In genomic region chr20:24987244-24987643, GRCh38 we compare ENCODE assay signal across 15 cellular contexts. TPM values are rescaled to one million over a fixed set of nuclear protein-coding genes. Genes with fewer than 3 reads are reported as not detected.
DNase-seq lines count a peak whose midpoint lies in the region; ATAC-seq and TF ChIP-seq lines count a peak whose summit lies in the region.
"Had no signal": no experiment of that assay in that cellular context is flagged by ENCODE, and none has a peak within 500 bp of the region (broad histone marks: within the 10 kb centered on the region; RNA-seq: fewer than 3 reads in every experiment).

No MANE protein-coding gene starts in this region.

- no peaks in the 10 kb centered on the region for H3K27me3 ChIP-seq in BLaER1 treated with 17β-estradiol and CSF1 and Interleukin-3, amounts not matched to agents 10 nM and 100 nM
- no peaks in the 10 kb centered on the region for H3K27me3 ChIP-seq in left lung
- no peaks in the 10 kb centered on the region for H3K27me3 ChIP-seq in Karpas-422 (ENCODE audit: low read length)
- H3K27me3 ChIP-seq: adrenal gland, colonic mucosa, testis had no signal

- no peaks in the 10 kb centered on the region for H3K9me2 ChIP-seq in Karpas-422 (replicated peaks; ENCODE audit: insufficient read depth, low read length)

- H3K9me3 ChIP-seq in BLaER1 treated with 17β-estradiol and CSF1 and Interleukin-3, amounts not matched to agents 10 nM and 100 nM (replicated peaks in 1 of 11): no peaks in the 10 kb centered on the region
- no peaks in the 10 kb centered on the region for H3K9me3 ChIP-seq in left lung
- no peaks in the 10 kb centered on the region for H3K9me3 ChIP-seq in Karpas-422 (ENCODE audit: low read length)
- H3K9me3 ChIP-seq: adrenal gland, colonic mucosa, mucosa of descending colon, testis had no signal

- H3K4me3 ChIP-seq in BLaER1 treated with 17β-estradiol and CSF1 and Interleukin-3, amounts not matched to agents 10 nM and 100 nM: no peak overlapping the region
- H3K4me3 ChIP-seq in left lung (no peak overlapping the region), Karpas-422 (ENCODE audit: low read length) (no peak overlapping the region)
- H3K4me3 ChIP-seq: adrenal gland, colonic mucosa, mucosa of descending colon, testis had no signal

- peaks cover 67 to 78% (median 73%) of the 10 kb centered on the region in 10 experiments for H3K4me1 ChIP-seq in BLaER1 treated with 17β-estradiol and CSF1 and Interleukin-3, amounts not matched to agents 10 nM and 100 nM
- H3K4me1 ChIP-seq in left lung: peaks cover 11 to 93% of the 10 kb centered on the region in 2 donors
- H3K4me1 ChIP-seq in Karpas-422 (ENCODE audit: low read length): peaks cover 34% of the 10 kb centered on the region
- H3K4me1 ChIP-seq: colonic mucosa had no signal

- H3K27ac ChIP-seq in BLaER1 treated with 17β-estradiol and CSF1 and Interleukin-3, amounts not matched to agents 10 nM and 100 nM: no peak overlapping the region
- peak overlapping the region in 1 of 2 donors; percentile 96 for H3K27ac ChIP-seq in left lung
- H3K27ac ChIP-seq in Karpas-422 (ENCODE audit: low read length): no peak overlapping the region
- H3K27ac ChIP-seq: adrenal gland, colonic mucosa, KMS-11, testis had no signal

- H3K4me3 Mint-ChIP-seq in activated T-cell treated with anti-CD3 and anti-CD28 coated beads, Interleukin-2, amount 50 U/mL, for 72 hours: peak overlapping the region in 1 of 2 donors; percentile 8
- H3K4me3 Mint-ChIP-seq: activated CD4-positive, alpha-beta T cell treated with anti-CD3 and anti-CD28 coated beads, Interleukin-2, amount 10 ng/mL, durations not matched to agents 7 days and 5 days had no signal

- peaks cover 16 to 33% (median 19%) of the 10 kb centered on the region in 11 experiments; a peak in 21 of 22 replicates for H3K36me3 ChIP-seq in BLaER1 treated with 17β-estradiol and CSF1 and Interleukin-3, amounts not matched to agents 10 nM and 100 nM
- H3K36me3 ChIP-seq in left lung: peaks cover 0 to 10% of the 10 kb centered on the region in 2 donors
- H3K36me3 ChIP-seq in Karpas-422 (ENCODE audit: insufficient read depth, low read length): peaks cover 23% of the 10 kb centered on the region
- H3K36me3 ChIP-seq: colonic mucosa had no signal

- no peaks in the 10 kb centered on the region for H3K27me3 Mint-ChIP-seq in activated T-cell treated with anti-CD3 and anti-CD28 coated beads, Interleukin-2, amount 50 U/mL, for 72 hours (ENCODE audit: low read depth)
- H3K27me3 Mint-ChIP-seq: activated CD4-positive, alpha-beta T cell treated with anti-CD3 and anti-CD28 coated beads, Interleukin-2, amount 10 ng/mL, durations not matched to agents 7 days and 5 days had no signal

- peaks cover 100% of the 10 kb centered on the region for H3K79me2 ChIP-seq in Karpas-422 (ENCODE audit: low read length)

- DNase-seq in AML-193 (lab: John Stamatoyannopoulos, UW): peak; percentile 5 to 12
- peak; percentile 39 to 43 for DNase-seq in activated T-cell treated with anti-CD3 and anti-CD28 coated beads, Interleukin-2, amount 50 U/mL, for 72 hours
- DNase-seq in left lung: no peak
- DNase-seq in C1 segment of cervical spinal cord (lab: John Stamatoyannopoulos, UW): no peak
- no peak for DNase-seq in Karpas-422
- no peak for DNase-seq in pons (ENCODE audit: low spot score)
- DNase-seq: activated CD4-positive, alpha-beta T cell treated with anti-CD3 and anti-CD28 coated beads, Interleukin-2, amount 10 ng/mL, durations not matched to agents 7 days and 5 days; mucosa of descending colon; SW 1271; testis had no signal

- no peak overlapping the region for H3K9ac ChIP-seq in BLaER1 treated with 17β-estradiol and CSF1 and Interleukin-3, amounts not matched to agents 10 nM and 100 nM
- H3K9ac ChIP-seq in Karpas-422 (ENCODE audit: low read length): no peak overlapping the region
- H3K9ac ChIP-seq: KMS-11 had no signal

- H3K4me2 ChIP-seq in BLaER1 treated with 17β-estradiol and CSF1 and Interleukin-3, amounts not matched to agents 10 nM and 100 nM: peak overlapping the region in 7 of 11 experiments; percentile 90 to 95 (median 94); a peak in 9 of 22 replicates
- H3K4me2 ChIP-seq in Karpas-422 (ENCODE audit: low read depth, low read length, poor library complexity, severe bottlenecking): no peak overlapping the region
- H3K4me2 ChIP-seq: KMS-11 had no signal

- peaks cover 8 to 23% of the 10 kb centered on the region in 2 donors for H3K36me3 Mint-ChIP-seq in activated T-cell treated with anti-CD3 and anti-CD28 coated beads, Interleukin-2, amount 50 U/mL, for 72 hours (ENCODE audit: insufficient read depth in 2 of 2)

- no peaks in the 10 kb centered on the region for H3K9me3 Mint-ChIP-seq in activated T-cell treated with anti-CD3 and anti-CD28 coated beads, Interleukin-2, amount 50 U/mL, for 72 hours
- H3K9me3 Mint-ChIP-seq: activated CD4-positive, alpha-beta T cell treated with anti-CD3 and anti-CD28 coated beads, Interleukin-2, amount 10 ng/mL, durations not matched to agents 7 days and 5 days had no signal

- peak; percentile 72 to 77 for ATAC-seq in activated T-cell treated with anti-CD3 and anti-CD28 coated beads, Interleukin-2, amount 50 U/mL, for 72 hours (replicated peaks in 1 of 2)
- peak; percentile 4 for ATAC-seq in left lung
- ATAC-seq: mucosa of descending colon had no signal

- peaks cover 22 to 87% (median 56%) of the 10 kb centered on the region in 11 experiments; a peak in 18 of 22 replicates for H4K20me1 ChIP-seq in BLaER1 treated with 17β-estradiol and CSF1 and Interleukin-3, amounts not matched to agents 10 nM and 100 nM
- H4K20me1 ChIP-seq in Karpas-422 (ENCODE audit: insufficient read depth, low read depth, low read length): peaks cover 6% of the 10 kb centered on the region

- H3K4me1 Mint-ChIP-seq in activated T-cell treated with anti-CD3 and anti-CD28 coated beads, Interleukin-2, amount 50 U/mL, for 72 hours (ENCODE audit: low read depth): peaks cover 77% of the 10 kb centered on the region

- no peak overlapping the region for H2AFZ ChIP-seq in Karpas-422 (ENCODE audit: low read length)

- no peak for TF ChIP-seq CTCF in left lung (IDR thresholded peaks at IDR 0.05)

- peak overlapping the region; percentile 13 for H3K27ac Mint-ChIP-seq in activated T-cell treated with anti-CD3 and anti-CD28 coated beads, Interleukin-2, amount 50 U/mL, for 72 hours

- intact Hi-C loops in left lung (cut with DNase I): no loop called here

RNA-seq across cellular contexts. Expression of gene APMAP, which starts 5.3 kb away (rescaled TPM):
- 10 to 100 TPM; 65.2 to 70.2 TPM for total RNA-seq in activated T-cell treated with anti-CD3 and anti-CD28 coated beads, Interleukin-2, amount 50 U/mL, for 72 hours
- total RNA-seq in left lung: 10 to 100 TPM; 82.5 to 83.6 TPM
- total RNA-seq in Karpas-422 (2014; rRNA removed; shearing (Covaris generic); ENCODE audit: low replicate concordance): 35.6 and 41.5 TPM in 2 replicates

RNA-seq across cellular contexts. Expression of gene CST7, which starts 38.2 kb away (rescaled TPM):
- total RNA-seq in activated T-cell treated with anti-CD3 and anti-CD28 coated beads, Interleukin-2, amount 50 U/mL, for 72 hours: 100 to 1,000 TPM; 136 to 174 TPM
- 10 to 100 TPM in 1 of 2 donors, 1 to 10 TPM in 1; 2.4 to 28.0 TPM for total RNA-seq in left lung
- not detected in 2 replicates for total RNA-seq in Karpas-422 (2014; rRNA removed; shearing (Covaris generic); ENCODE audit: low replicate concordance)
- total RNA-seq: pulmonary artery endothelial cell had no signal

Comparison
In these comparisons a context has a peak if more than half of its experiments do, and no peak if none do; other contexts are left out.
1. DNase-seq: peak in AML-193 (2 of 2) and activated T-cell treated with anti-CD3 and anti-CD28 coated beads, Interleukin-2, amount 50 U/mL, for 72 hours (2 of 2); none in left lung (0 of 2), C1 segment of cervical spinal cord (0 of 14), Karpas-422 (single experiment) and pons (single experiment).
2. RNA of gene CST7, which starts 38.2 kb away (total RNA-seq): 136 to 174 TPM in activated T-cell treated with anti-CD3 and anti-CD28 coated beads, Interleukin-2, amount 50 U/mL, for 72 hours; 2.4 to 28.0 TPM in left lung and not detected in Karpas-422; every median in the first group is over 4 times any median in the second.